ENCODE assay signal across 6 cellular contexts in the genomic region with DNA sequence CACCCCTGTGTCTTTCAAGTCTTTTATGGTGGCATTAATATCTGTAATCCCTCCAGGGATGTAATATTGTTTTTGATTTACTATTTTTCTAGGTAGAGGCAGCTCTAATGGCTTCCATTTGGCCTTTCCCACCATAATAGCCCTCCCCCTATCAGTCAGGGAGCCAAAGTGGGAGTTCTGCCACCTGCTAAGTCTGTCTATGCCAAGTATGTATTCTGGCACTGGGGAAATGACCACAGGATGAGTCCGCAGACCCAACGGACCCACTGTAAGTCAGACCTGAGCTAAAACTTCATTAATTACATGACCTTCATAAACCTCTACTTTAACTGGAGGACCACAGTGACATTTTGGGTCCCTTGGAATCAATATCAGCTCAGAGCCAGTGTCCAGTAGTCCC.
"Had no signal": no experiment of that assay in that cellular context is flagged by ENCODE, and none has a peak within 500 bp of the region (broad histone marks: within the 10 kb centered on the region; RNA-seq: fewer than 3 reads in every experiment).

No MANE protein-coding gene starts in this region.

- ATAC-seq: GM23338, K562 had no signal

- H3K4me2 ChIP-seq: GM23338 had no signal

- H2AFZ ChIP-seq: GM23338 had no signal

- DNase-seq: H9, HCEC 1CT, IMR-90, KG1 had no signal

- H3K4me3 ChIP-seq: GM23338, K562 had no signal
